Comparison of ENCODE assay signal across 1 cellular context in genomic region chr19:45717131-45717982, GRCh38.
TF ChIP-seq lines count a peak whose summit lies in the region.

No MANE protein-coding gene starts in this region.

TF ChIP-seq in K562, 482 proteins besides CTCF, POLR2A, EP300 and RAD21 (continued from another document and continues in another):
- TF ChIP-seq ILF3 (IDR thresholded peaks at IDR 0.05; ENCODE audit: borderline replicate concordance) = no peak
- no peak for TF ChIP-seq CEBPG (CRISPR knock-in tag; IDR thresholded peaks at IDR 0.05)
- TF ChIP-seq CEBPG (tag; conservative IDR thresholded peaks at IDR 0.05 in 1 of 2, IDR thresholded peaks at IDR 0.05 in 1 of 2) = 0 out of 4 replicates have a peak, but pooled peaks of 1 of the 2 experiments have one; percentile 10
- TF ChIP-seq CREB3L1 (IDR thresholded peaks at IDR 0.05; ENCODE audit: borderline replicate concordance, low read depth) = peak; percentile 3; the same call in 1 of the 2 replicates
- TF ChIP-seq DEAF1 (CRISPR knock-in tag; IDR thresholded peaks at IDR 0.05) = no peak
- TF ChIP-seq SMARCB1 (IDR thresholded peaks at IDR 0.05; ENCODE audit: insufficient read length, low read depth) = no peak
- peak; percentile 72; the same call in 1 of the 2 replicates for TF ChIP-seq MYNN (IDR thresholded peaks at IDR 0.05)
- no peak for TF ChIP-seq MYNN (CRISPR knock-in tag; IDR thresholded peaks at IDR 0.05)
- TF ChIP-seq ZNF212 (CRISPR knock-in tag; IDR thresholded peaks at IDR 0.05) = no peak
- no peak for TF ChIP-seq ZFPM2 (CRISPR knock-in tag; IDR thresholded peaks at IDR 0.05)
- TF ChIP-seq ZNF23 (CRISPR knock-in tag; IDR thresholded peaks at IDR 0.05) = no peak
- TF ChIP-seq CSDE1 (IDR thresholded peaks at IDR 0.05) = no peak
- no peak for TF ChIP-seq SNIP1 (IDR thresholded peaks at IDR 0.05; ENCODE audit: low read depth)
- no peak for TF ChIP-seq ZSCAN29 (IDR thresholded peaks at IDR 0.05)
- TF ChIP-seq TCF7L2 (IDR thresholded peaks at IDR 0.05; ENCODE audit: low read depth, low read length) = no peak; the same call in 1 of the 2 replicates
- TF ChIP-seq ZNF324 (CRISPR knock-in tag; IDR thresholded peaks at IDR 0.05) = no peak
- no peak for TF ChIP-seq CREB3 (tag; conservative IDR thresholded peaks at IDR 0.05; ENCODE audit: low read depth)
- no peak for TF ChIP-seq GTF2F1 (IDR thresholded peaks at IDR 0.05; ENCODE audit: low read depth, low read length)
- no peak for TF ChIP-seq MXD1 (CRISPR knock-in tag; IDR thresholded peaks at IDR 0.05; ENCODE audit: borderline replicate concordance, poor library complexity, severe bottlenecking)
- TF ChIP-seq NR2C2 (CRISPR knock-in tag; IDR thresholded peaks at IDR 0.05) = peak; percentile 92
- peak; percentile 97 for TF ChIP-seq NR2C2 (tag; IDR thresholded peaks at IDR 0.05)
- no peak for TF ChIP-seq GTF2B (IDR thresholded peaks at IDR 0.05; ENCODE audit: extremely low read depth, insufficient read length)
- TF ChIP-seq FOXK2 (conservative IDR thresholded peaks at IDR 0.05 in 1 of 2, IDR thresholded peaks at IDR 0.05 in 1 of 2; ENCODE audit: low read depth in 2 of 2) = peak; percentile 96 to 97
- TF ChIP-seq ZKSCAN8 (CRISPR knock-in tag; IDR thresholded peaks at IDR 0.05) = no peak
- TF ChIP-seq TAL1 (IDR thresholded peaks at IDR 0.05) = 0 out of 2 replicates have a peak, but pooled peaks have one; percentile 18
- peak; percentile 43; the same call in 1 of the 2 replicates for TF ChIP-seq ZNF263 (CRISPR knock-in tag; IDR thresholded peaks at IDR 0.05; ENCODE audit: borderline replicate concordance)
- no peak for TF ChIP-seq JUNB (CRISPR knock-in tag; conservative IDR thresholded peaks at IDR 0.05)
- no peak for TF ChIP-seq STAT6 (CRISPR knock-in tag; IDR thresholded peaks at IDR 0.05)
- no peak for TF ChIP-seq ARID3B (CRISPR knock-in tag; IDR thresholded peaks at IDR 0.05; ENCODE audit: borderline replicate concordance)
- no peak for TF ChIP-seq XRCC4 (IDR thresholded peaks at IDR 0.05; ENCODE audit: extremely low read depth, insufficient read depth, insufficient read length)
- TF ChIP-seq ZNF518B (CRISPR knock-in tag; IDR thresholded peaks at IDR 0.05) = no peak
- no peak for TF ChIP-seq ZNF174 (CRISPR knock-in tag; IDR thresholded peaks at IDR 0.05)
- TF ChIP-seq KHSRP (IDR thresholded peaks at IDR 0.05) = no peak
- no peak for TF ChIP-seq BRF2 (IDR thresholded peaks at IDR 0.05; ENCODE audit: borderline replicate concordance, insufficient read depth, insufficient read length)
- no peak for TF ChIP-seq ZNF444 (CRISPR knock-in tag; IDR thresholded peaks at IDR 0.05)
- no peak for TF ChIP-seq TFAM (CRISPR knock-in tag; conservative IDR thresholded peaks at IDR 0.05)
- peak in 1 of 2 experiments; percentile 40; a peak in 1 of 4 replicates for TF ChIP-seq TRIM24 (IDR thresholded peaks at IDR 0.05)
- peak; percentile 66; the same call in 1 of the 2 replicates for TF ChIP-seq HDAC2 (IDR thresholded peaks at IDR 0.05)
- no peak; the same call in 1 of the 2 replicates for TF ChIP-seq SIN3B (IDR thresholded peaks at IDR 0.05; ENCODE audit: low read depth)
- TF ChIP-seq HDGF (IDR thresholded peaks at IDR 0.05) = no peak
- no peak for TF ChIP-seq GATAD2B (IDR thresholded peaks at IDR 0.05; ENCODE audit: borderline replicate concordance)
- TF ChIP-seq BHLHE40 (IDR thresholded peaks at IDR 0.05; ENCODE audit: low read length) = peak; percentile 99
- TF ChIP-seq KLF16 (IDR thresholded peaks at IDR 0.05) = no peak
- no peak for TF ChIP-seq ZNF695 (CRISPR knock-in tag; IDR thresholded peaks at IDR 0.05)
- peak; percentile 95 for TF ChIP-seq POLR2AphosphoS2 (IDR thresholded peaks at IDR 0.05; ENCODE audit: low read length)
- TF ChIP-seq KLF1 (tag; IDR thresholded peaks at IDR 0.05) = peak; percentile 87
- no peak for TF ChIP-seq SAFB2 (IDR thresholded peaks at IDR 0.05; ENCODE audit: borderline replicate concordance, low read depth, low read length, severe bottlenecking)
- TF ChIP-seq MAZ (CRISPR knock-in tag; conservative IDR thresholded peaks at IDR 0.05 in 1 of 2, IDR thresholded peaks at IDR 0.05 in 1 of 2) = peak; percentile 77 to 95
- no peak for TF ChIP-seq ZNF655 (CRISPR knock-in tag; IDR thresholded peaks at IDR 0.05)
- no peak for TF ChIP-seq ZNF699 (CRISPR knock-in tag; IDR thresholded peaks at IDR 0.05; ENCODE audit: insufficient replicate concordance)
- no peak for TF ChIP-seq ARID2 (IDR thresholded peaks at IDR 0.05)
- no peak for TF ChIP-seq IRF1 (CRISPR knock-in tag; IDR thresholded peaks at IDR 0.05; ENCODE audit: borderline replicate concordance)
- TF ChIP-seq COPS2 (conservative IDR thresholded peaks at IDR 0.05) = no peak
- TF ChIP-seq SMAD3 (CRISPR knock-in tag; conservative IDR thresholded peaks at IDR 0.05) = peak; percentile 23; the same call in 1 of the 2 replicates
- TF ChIP-seq IFI16 (CRISPR knock-in tag; IDR thresholded peaks at IDR 0.05) = no peak
